In genomic region chr20:51529027-51529749, GRCh38 we compare ENCODE assay signal across 9 cellular contexts. TPM values are rescaled to one million over a fixed set of nuclear protein-coding genes. Genes with fewer than 3 reads are reported as not detected.
DNase-seq lines count a peak whose midpoint lies in the region; ATAC-seq and TF ChIP-seq lines count a peak whose summit lies in the region.
"Had no signal": no experiment of that assay in that cellular context is flagged by ENCODE, and none has a peak within 500 bp of the region (broad histone marks: within the 10 kb centered on the region; RNA-seq: fewer than 3 reads in every experiment).

No MANE protein-coding gene starts in this region.

- H3K4me1 ChIP-seq in Caco-2 (peaks cover 73% of the 10 kb centered on the region), smooth muscle cell (ENCODE audit: low read depth) (peaks cover 4% of the 10 kb centered on the region)

- POLR2A ChIA-PET in Caco-2 (lab: Charles Lee), result interaction anchor here (0.6 kb wide), 1 partner anchor 13 kb away, joined by 4 read pairs; the partner anchor contains the start of gene NFATC2

- H3K36me3 ChIP-seq in Caco-2 (ENCODE audit: control insufficient read depth, insufficient read depth, low read length) (peaks cover 3% of the 10 kb centered on the region; the same call in 1 of the 2 replicates), smooth muscle cell (ENCODE audit: low read depth) (no peaks in the 10 kb centered on the region)

- H3K9me3 ChIP-seq in Caco-2 (no peaks in the 10 kb centered on the region), smooth muscle cell (replicated peaks; ENCODE audit: low read depth) (no peaks in the 10 kb centered on the region)

- H3K4me3 ChIP-seq in Caco-2 (ENCODE audit: low read depth, low read length) (0 out of 2 replicates have a peak overlapping the region, but pooled peaks have one; percentile 6), cardiac fibroblast (replicated peaks in 1 of 2; ENCODE audit: low read depth in 2 of 2, low read length in 2 of 2) (no peak overlapping the region), smooth muscle cell (peak overlapping the region; percentile 24)

- DNase-seq in Caco-2, result peak; percentile 78 to 86
- DNase-seq in T-helper 2 cell treated with Interferon-gamma antibody and Interleukin-4, amounts not matched to agents 5 μg/mL and 100 μg/mL, for 36 hours (ENCODE audit: low spot score), result peak; percentile 47
- DNase-seq in cardiac fibroblast (ENCODE audit: low read depth in 2 of 2), result peak; percentile 63 to 66
- DNase-seq in smooth muscle cell (lab: John Stamatoyannopoulos, UW; ENCODE audit: unreplicated experiment), result no peak
- no peak for DNase-seq in DMS53 (lab: John Stamatoyannopoulos, UW)
- DNase-seq: NCI-H510A had no signal

- peak overlapping the region; percentile 95 for H3K27ac ChIP-seq in smooth muscle cell (ENCODE audit: low read depth)

- H3K79me2 ChIP-seq in smooth muscle cell (ENCODE audit: low read depth), result peaks cover 40% of the 10 kb centered on the region

- ATAC-seq in GM21526 (IDR thresholded peaks at IDR 0.05; ENCODE audit: low FRiP score, unreplicated experiment) (no peak), HG03139 (IDR thresholded peaks at IDR 0.05; ENCODE audit: unreplicated experiment) (no peak), HG03342 (IDR thresholded peaks at IDR 0.05; ENCODE audit: unreplicated experiment) (no peak)

- peak overlapping the region; percentile 71 for H3K4me2 ChIP-seq in smooth muscle cell

- WGBS in smooth muscle cell (ENCODE audit: low lambda C conversion rate), result 16% methylated on average over 13 of the region's 13 CpGs

- intact Hi-C loops in Caco-2 (cut with micrococcal nuclease; ENCODE audit: unreplicated experiment), result loop anchor here (1.0 to 2.0 kb wide), 3 partner anchors 12 to 157 kb away; no protein-coding TSS in a partner anchor

- H3K27me3 ChIP-seq in Caco-2 (replicated peaks; ENCODE audit: control insufficient read depth, insufficient read depth, low read length) (no peaks in the 10 kb centered on the region), smooth muscle cell (ENCODE audit: low read depth) (no peaks in the 10 kb centered on the region)

- CTCF ChIA-PET in Caco-2 (lab: Charles Lee), result interaction anchor here (0.9 to 1.9 kb wide), 2 partner anchors 13 to 68 kb away, joined by 3 to 10 read pairs; partner anchors contain the start of gene NFATC2

- peaks cover 27% of the 10 kb centered on the region for H3F3A ChIP-seq in smooth muscle cell (ENCODE audit: low read depth)

- TF ChIP-seq CTCF in Caco-2 (IDR thresholded peaks at IDR 0.05; ENCODE audit: insufficient read depth in 1 of 2, low read depth in 1 of 2, low read length in 1 of 2, severe bottlenecking in 1 of 2, unreplicated experiment in 1 of 2) (no peak), cardiac fibroblast (IDR thresholded peaks at IDR 0.05; ENCODE audit: low read depth, low read length) (no peak), smooth muscle cell (IDR thresholded peaks at IDR 0.05; ENCODE audit: borderline replicate concordance, insufficient read depth, poor library complexity, severe bottlenecking) (no peak)

- H4K20me1 ChIP-seq in smooth muscle cell (ENCODE audit: low read depth), result no peaks in the 10 kb centered on the region

- no peak overlapping the region for H2AFZ ChIP-seq in smooth muscle cell (ENCODE audit: low read depth)

- H3K9ac ChIP-seq in smooth muscle cell (ENCODE audit: low read depth), result peak overlapping the region; percentile 84

- peak overlapping the region; percentile 71 for H3K4me3 Mint-ChIP-seq in Caco-2 (ENCODE audit: unreplicated experiment)
- H3K4me3 Mint-ChIP-seq in T-helper 2 cell treated with Interferon-gamma antibody and Interleukin-4, amounts not matched to agents 5 μg/mL and 100 μg/mL, for 36 hours, result peak overlapping the region; percentile 57

- peak overlapping the region; percentile 59 for H3K27ac Mint-ChIP-seq in Caco-2 (ENCODE audit: unreplicated experiment)
- H3K27ac Mint-ChIP-seq in T-helper 2 cell treated with Interferon-gamma antibody and Interleukin-4, amounts not matched to agents 5 μg/mL and 100 μg/mL, for 36 hours, result peak overlapping the region; percentile 88

- BruUV-seq in Caco-2 (replicated peaks; lab: Mats Ljungman, UMichigan), result no TSS peak

- H3K36me3 Mint-ChIP-seq in Caco-2 (ENCODE audit: insufficient read depth, unreplicated experiment), result peaks cover 16% of the 10 kb centered on the region
- H3K36me3 Mint-ChIP-seq in T-helper 2 cell treated with Interferon-gamma antibody and Interleukin-4, amounts not matched to agents 5 μg/mL and 100 μg/mL, for 36 hours (ENCODE audit: low read depth), result peaks cover 42% of the 10 kb centered on the region

- H3K27me3 Mint-ChIP-seq in Caco-2 (ENCODE audit: insufficient read depth, unreplicated experiment), result no peaks in the 10 kb centered on the region
- H3K27me3 Mint-ChIP-seq in T-helper 2 cell treated with Interferon-gamma antibody and Interleukin-4, amounts not matched to agents 5 μg/mL and 100 μg/mL, for 36 hours (ENCODE audit: low read depth), result no peaks in the 10 kb centered on the region

- H3K4me1 Mint-ChIP-seq in Caco-2 (ENCODE audit: low read depth, unreplicated experiment), result peaks cover 55% of the 10 kb centered on the region
- peaks cover 82% of the 10 kb centered on the region for H3K4me1 Mint-ChIP-seq in T-helper 2 cell treated with Interferon-gamma antibody and Interleukin-4, amounts not matched to agents 5 μg/mL and 100 μg/mL, for 36 hours (ENCODE audit: low read depth)

- no peaks in the 10 kb centered on the region for H3K9me3 Mint-ChIP-seq in Caco-2 (ENCODE audit: unreplicated experiment)
- no peaks in the 10 kb centered on the region for H3K9me3 Mint-ChIP-seq in T-helper 2 cell treated with Interferon-gamma antibody and Interleukin-4, amounts not matched to agents 5 μg/mL and 100 μg/mL, for 36 hours

RNA-seq across cellular contexts. Expression of gene NFATC2, which starts 13.3 kb away (rescaled TPM):
- 20.8 and 22.4 TPM in 2 replicates for total RNA-seq in Caco-2 (2022)
- 4.1 and 8.4 TPM in 2 replicates for total RNA-seq in smooth muscle cell
- polyA plus RNA-seq in smooth muscle cell, result 5.5 and 5.8 TPM in 2 replicates

Comparison
In these comparisons a context has a peak if more than half of its experiments do, and no peak if none do; other contexts are left out.
1. DNase-seq: peak in Caco-2 (2 of 2), T-helper 2 cell treated with Interferon-gamma antibody and Interleukin-4, amounts not matched to agents 5 μg/mL and 100 μg/mL, for 36 hours (single experiment) and cardiac fibroblast (2 of 2); none in smooth muscle cell (single experiment) and DMS53 (single experiment).
2. H3K4me3 ChIP-seq: peak in Caco-2 (single experiment) and smooth muscle cell (single experiment); none in cardiac fibroblast (0 of 2).